Comparison of ENCODE assay signal across 25 cellular contexts in genomic region chr3:96370637-96371036, GRCh38.
"Had no signal": no experiment of that assay in that cellular context is flagged by ENCODE, and none has a peak within 500 bp of the region (broad histone marks: within the 10 kb centered on the region; RNA-seq: fewer than 3 reads in every experiment).

No MANE protein-coding gene starts in this region.

- ATAC-seq: effector memory CD8-positive, alpha-beta T cell; esophagus mucosa; gastroesophageal sphincter; heart left ventricle; left cardiac atrium; left lung; left ventricle myocardium superior; lower lobe of right lung; mucosa of descending colon; naive thymus-derived CD8-positive, alpha-beta T cell had no signal

- H3K36me3 ChIP-seq: colonic mucosa, esophagus squamous epithelium, gastroesophageal sphincter, heart left ventricle, left lung, lower lobe of right lung had no signal

- H3K27me3 ChIP-seq: colonic mucosa, esophagus squamous epithelium, gastroesophageal sphincter, heart left ventricle, hepatocyte, left lung had no signal

- FAIRE-seq: endometrium had no signal

- H3K4me3 ChIP-seq: colonic mucosa, esophagus squamous epithelium, gastroesophageal sphincter, heart left ventricle, hepatocyte, left lung, lower lobe of right lung, mucosa of descending colon had no signal

- DNase-seq: colonic mucosa; cortex of kidney; effector CD8-positive, alpha-beta T cell; effector memory CD8-positive, alpha-beta T cell; endodermal cell; erythroblast; esophagus squamous epithelium; foreskin fibroblast; heart left ventricle; immature natural killer cell; islet precursor cell; kidney; kidney glomerular epithelial cell; left cardiac atrium; left lung; left ventricle myocardium superior; lower lobe of right lung; mesenchymal stem cell; mucosa of descending colon; naive B cell; naive thymus-derived CD8-positive, alpha-beta T cell had no signal

- H3K9me3 ChIP-seq: colonic mucosa, esophagus squamous epithelium, gastroesophageal sphincter, left lung, lower lobe of right lung, mucosa of descending colon had no signal

- H3K27ac ChIP-seq: colonic mucosa, esophagus squamous epithelium, gastroesophageal sphincter, heart left ventricle, hepatocyte, left lung, lower lobe of right lung had no signal

- H3K4me1 ChIP-seq: colonic mucosa, esophagus squamous epithelium, gastroesophageal sphincter, heart left ventricle, left lung, lower lobe of right lung had no signal
